ENCODE assay signal across 3 cellular contexts in genomic region chr4:71062436-71062835, GRCh38.
"Had no signal": no experiment of that assay in that cellular context is flagged by ENCODE, and none has a peak within 500 bp of the region (broad histone marks: within the 10 kb centered on the region; RNA-seq: fewer than 3 reads in every experiment).

No MANE protein-coding gene starts in this region.

- DNase-seq: GDM1, GF-D8 had no signal

- H3K4me3 ChIP-seq: GM12878 had no signal
